ENCODE assay signal across 10 cellular contexts in the genomic region with DNA sequence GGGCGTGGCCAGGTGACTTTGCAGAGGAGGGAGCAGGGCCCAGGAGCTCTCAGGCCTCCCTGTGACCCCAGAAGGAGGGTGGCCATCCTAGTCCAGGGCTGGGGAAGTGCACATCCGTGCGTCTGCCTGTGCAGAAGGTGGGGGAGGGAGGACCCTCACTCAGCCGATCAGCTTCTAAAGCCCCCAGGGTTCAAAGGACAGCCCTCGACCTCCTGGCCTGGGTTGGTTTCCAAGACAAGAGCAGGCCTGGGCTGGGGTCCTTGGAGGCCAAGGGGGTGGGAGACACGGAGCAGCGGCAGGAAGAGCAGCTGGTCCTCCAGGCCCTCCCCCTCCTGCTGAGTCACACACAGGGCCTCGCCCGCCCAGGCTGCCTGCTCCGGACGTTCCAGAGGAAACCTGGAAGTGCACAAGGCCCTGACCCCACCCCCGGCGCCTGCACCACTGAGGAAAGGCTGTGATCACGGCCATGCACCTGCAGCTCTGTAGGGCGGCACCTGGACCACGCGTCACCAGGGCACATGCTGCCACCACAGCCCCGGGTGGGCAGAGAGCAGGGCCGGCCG.
A peak's percentile ranks its signal among the peaks of the same experiment; 100 is the strongest.
DNase-seq lines count a peak whose midpoint lies in the region; ATAC-seq and TF ChIP-seq lines count a peak whose summit lies in the region.
"Had no signal": no experiment of that assay in that cellular context is flagged by ENCODE, and none has a peak within 500 bp of the region (broad histone marks: within the 10 kb centered on the region; RNA-seq: fewer than 3 reads in every experiment).

No MANE protein-coding gene starts in this region.

- no peaks in the 10 kb centered on the region for H3K79me2 ChIP-seq in osteoblast (ENCODE audit: insufficient read depth, low read length)

- H4K20me1 ChIP-seq in osteoblast (ENCODE audit: insufficient read depth, low read length) = no peaks in the 10 kb centered on the region

- WGBS in gastroesophageal sphincter (ENCODE audit: low coverage in 1 of 2), 2 donors = 30% methylated on average over 2 of the region's 20 CpGs; no CpG with 5 or more reads in 1 of the 2 donors

- H3K9me3 ChIP-seq in gastroesophageal sphincter = no peaks in the 10 kb centered on the region
- H3K9me3 ChIP-seq in osteoblast (ENCODE audit: low read depth, low read length) = no peaks in the 10 kb centered on the region
- H3K9me3 ChIP-seq: thoracic aorta had no signal

- ATAC-seq in gastroesophageal sphincter (peak; percentile 74), HG03342 (IDR thresholded peaks at IDR 0.05; ENCODE audit: unreplicated experiment) (no peak), GM19351 (IDR thresholded peaks at IDR 0.05; ENCODE audit: unreplicated experiment) (no peak), HG03045 (IDR thresholded peaks at IDR 0.05; ENCODE audit: unreplicated experiment) (no peak)
- ATAC-seq: activated T-cell treated with anti-CD3 and anti-CD28 coated beads, Interleukin-2, amount 50 U/mL, for 4 hours had no signal

- H2AFZ ChIP-seq in osteoblast (ENCODE audit: low read length) = peak overlapping the region; percentile 53

- peak; percentile 69 for DNase-seq in GM03348 (ENCODE audit: low spot score)
- peak; percentile 21 for DNase-seq in SHP77 treated with DMSO at 0.1 percent for 48 hours (lab: John Stamatoyannopoulos, UW)
- DNase-seq in osteoblast (ENCODE audit: insufficient read length, low spot score, missing footprints) = peak; percentile 96
- no peak for DNase-seq in CD1c-positive myeloid dendritic cell (ENCODE audit: extremely low spot score)
- DNase-seq: activated T-cell treated with anti-CD3 and anti-CD28 coated beads, Interleukin-2, amount 50 U/mL, for 4 hours had no signal

- peaks cover 49% of the 10 kb centered on the region for H3K27me3 ChIP-seq in gastroesophageal sphincter
- H3K27me3 ChIP-seq in osteoblast (ENCODE audit: insufficient read depth, low read length) = no peaks in the 10 kb centered on the region

- no peak overlapping the region for H3K27ac ChIP-seq in gastroesophageal sphincter
- no peak overlapping the region for H3K27ac ChIP-seq in osteoblast (ENCODE audit: low read depth, low read length)
- H3K27ac ChIP-seq: thoracic aorta had no signal

- TF ChIP-seq CTCF in gastroesophageal sphincter (IDR thresholded peaks at IDR 0.05) (no peak), osteoblast (IDR thresholded peaks at IDR 0.05; ENCODE audit: extremely low read depth, low read depth, low read length) (no peak)

- peak overlapping the region; percentile 11 for H3K4me2 ChIP-seq in osteoblast (ENCODE audit: insufficient read depth, low read length)

- no peak for TF ChIP-seq EP300 in gastroesophageal sphincter (IDR thresholded peaks at IDR 0.05)

- H3K4me1 ChIP-seq in gastroesophageal sphincter (peaks cover 0 to 6% (median 0%) of the 10 kb centered on the region in 3 donors), osteoblast (ENCODE audit: insufficient read depth, low read length) (peaks cover 11% of the 10 kb centered on the region)

- H3K4me3 ChIP-seq in gastroesophageal sphincter = no peak overlapping the region
- H3K4me3 ChIP-seq in osteoblast (ENCODE audit: insufficient read depth, low read length) = no peak overlapping the region
- H3K4me3 ChIP-seq: thoracic aorta had no signal

- H3K36me3 ChIP-seq in gastroesophageal sphincter (no peaks in the 10 kb centered on the region), osteoblast (ENCODE audit: insufficient read depth, low read length) (no peaks in the 10 kb centered on the region)
- H3K36me3 ChIP-seq: thoracic aorta had no signal

- no peak for TF ChIP-seq POLR2A in gastroesophageal sphincter (IDR thresholded peaks at IDR 0.05)
